10 cellular contexts compared by ENCODE assay signal in genomic region chr9:16262467-16263261, GRCh38.
A peak's percentile ranks its signal among the peaks of the same experiment; 100 is the strongest.
DNase-seq lines count a peak whose midpoint lies in the region; FAIRE-seq and TF ChIP-seq lines count a peak whose summit lies in the region.
"Had no signal": no experiment of that assay in that cellular context is flagged by ENCODE, and none has a peak within 500 bp of the region (broad histone marks: within the 10 kb centered on the region; RNA-seq: fewer than 3 reads in every experiment).

No MANE protein-coding gene starts in this region.

- H3K27me3 Mint-ChIP-seq in nephron (ENCODE audit: low read depth) = no peaks in the 10 kb centered on the region

- no peak for TF ChIP-seq CTCF in nephron (IDR thresholded peaks at IDR 0.05; ENCODE audit: unreplicated experiment in 3 of 3)

- peak; percentile 20 for FAIRE-seq in H54 (lab: Jason Lieb, UNC)

- no peak overlapping the region for H3K4me3 Mint-ChIP-seq in nephron

- H3K9me3 Mint-ChIP-seq in nephron = no peaks in the 10 kb centered on the region

- H3K36me3 Mint-ChIP-seq in nephron (ENCODE audit: low read depth) = no peaks in the 10 kb centered on the region

- H3K27ac Mint-ChIP-seq in nephron = peak overlapping the region in 2 of 3 experiments; percentile 34 to 60

- no peak for DNase-seq in H54 (ENCODE audit: insufficient read length, low spot score)
- DNase-seq in NCI-H1694 (lab: John Stamatoyannopoulos, UW) = peak; percentile 48
- peak; percentile 27 for DNase-seq in amniotic epithelial cell (ENCODE audit: low read depth)
- DNase-seq in KG1 (lab: John Stamatoyannopoulos, UW) = no peak
- DNase-seq in NK-92 treated with Interleukin-12 subunit alpha and Interleukin-12 subunit beta, amount 100 ng/mL, for 24 hours (lab: John Stamatoyannopoulos, UW) = no peak
- no peak for DNase-seq in DMS114 treated with DMSO at 0.1 percent for 48 hours (lab: John Stamatoyannopoulos, UW; ENCODE audit: unreplicated experiment)
- DNase-seq: Calu3, HCEC 1CT, hippocampal formation had no signal

- no peak for TF ChIP-seq POLR2A in H54 (IDR thresholded peaks at IDR 0.05; ENCODE audit: low read depth, low read length)

- H3K4me1 Mint-ChIP-seq in nephron = peaks cover 29% of the 10 kb centered on the region

Comparison
In these comparisons a context has a peak if more than half of its experiments do, and no peak if none do; other contexts are left out.
1. DNase-seq: peak in NCI-H1694 (single experiment) and amniotic epithelial cell (single experiment); none in H54 (single experiment), KG1 (single experiment), NK-92 treated with Interleukin-12 subunit alpha and Interleukin-12 subunit beta, amount 100 ng/mL, for 24 hours (single experiment) and DMS114 treated with DMSO at 0.1 percent for 48 hours (single experiment).